1 cellular context compared by ENCODE assay signal in the genomic region with DNA sequence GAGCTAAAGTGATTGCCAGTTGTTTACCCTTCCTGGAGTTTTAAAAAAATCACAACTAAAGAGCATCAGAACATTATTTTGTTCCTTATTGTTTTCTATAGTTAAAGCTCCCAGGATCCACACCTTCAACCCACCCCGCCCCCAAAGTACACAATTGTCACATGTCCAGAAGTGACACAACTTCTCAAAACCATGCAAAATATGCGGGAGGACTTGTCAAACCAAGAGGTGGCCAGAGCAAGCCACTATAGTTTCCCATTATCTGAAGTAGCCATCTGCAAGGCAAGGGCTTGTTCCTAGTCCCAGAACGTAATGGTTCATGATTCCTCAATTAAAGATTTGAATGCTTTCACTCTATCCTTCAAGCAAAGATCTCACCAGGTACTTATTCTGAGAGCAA.
TF ChIP-seq lines count a peak whose summit lies in the region.

No MANE protein-coding gene starts in this region.

TF ChIP-seq in H1, 55 proteins besides CTCF, POLR2A, EP300 and RAD21 (continued from another document):
- TF ChIP-seq TEAD4 (IDR thresholded peaks at IDR 0.05; ENCODE audit: low read depth, low read length): no peak
- TF ChIP-seq GABPA (IDR thresholded peaks at IDR 0.05; ENCODE audit: borderline replicate concordance, insufficient read depth, low read length): no peak
